Comparison of ENCODE assay signal across 20 cellular contexts in the genomic region with DNA sequence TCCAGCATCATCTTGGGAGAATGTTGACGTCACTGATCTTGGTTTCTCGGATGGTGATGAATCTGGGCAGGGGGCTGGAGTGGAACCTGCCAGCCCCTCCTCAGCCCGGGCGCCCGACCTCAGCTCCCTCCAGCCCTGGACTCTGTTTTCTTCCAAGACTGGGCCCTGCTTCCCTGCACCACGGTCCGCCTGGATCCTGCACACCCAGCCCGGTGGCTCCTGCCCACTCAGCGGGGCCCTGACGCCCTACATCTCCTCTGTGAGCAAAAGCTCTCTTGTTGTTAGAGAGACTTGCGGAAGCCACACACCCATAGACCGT.
"Had no signal": no experiment of that assay in that cellular context is flagged by ENCODE, and none has a peak within 500 bp of the region (broad histone marks: within the 10 kb centered on the region; RNA-seq: fewer than 3 reads in every experiment).

No MANE protein-coding gene starts in this region.

- H3K36me3 ChIP-seq: heart left ventricle, stomach, thoracic aorta had no signal

- DNase-seq: central memory CD4-positive, alpha-beta T cell; effector memory CD4-positive, alpha-beta T cell; hypothalamus; mammary epithelial cell; stimulated activated naive CD4-positive, alpha-beta T cell; stomach; substantia nigra; trophoblast cell had no signal

- H3K4me3 ChIP-seq: heart left ventricle, mucosa of descending colon, psoas muscle, skin epidermis, stomach, thoracic aorta had no signal

- H3K9ac ChIP-seq: parathyroid adenoma had no signal

- H3K27ac Mint-ChIP-seq: natural killer cell treated with Interleukin-12 subunit alpha and Interleukin-12 subunit beta and Interleukin-15 and Interleukin-18, amount 100 ng/mL, for 72 hours had no signal

- FAIRE-seq: endometrium, frontal cortex, islet of Langerhans had no signal

- H3K4me1 ChIP-seq: parathyroid adenoma had no signal

- H3K36me3 Mint-ChIP-seq: natural killer cell treated with Interleukin-12 subunit alpha and Interleukin-12 subunit beta and Interleukin-15 and Interleukin-18, amount 100 ng/mL, for 72 hours had no signal

- H3K27ac ChIP-seq: heart left ventricle, parathyroid adenoma, psoas muscle, skin epidermis, stomach, thoracic aorta had no signal

- H3K9me3 Mint-ChIP-seq: natural killer cell treated with Interleukin-12 subunit alpha and Interleukin-12 subunit beta and Interleukin-15 and Interleukin-18, amount 100 ng/mL, for 72 hours had no signal

- ATAC-seq: esophagus mucosa; heart left ventricle; mucosa of descending colon; natural killer cell treated with Interleukin-12 subunit alpha and Interleukin-12 subunit beta and Interleukin-15 and Interleukin-18, amount 100 ng/mL, for 72 hours; psoas muscle; sciatic nerve had no signal

- H3K9me3 ChIP-seq: heart left ventricle, mucosa of descending colon, psoas muscle, stomach, thoracic aorta had no signal

- H3K4me3 Mint-ChIP-seq: natural killer cell treated with Interleukin-12 subunit alpha and Interleukin-12 subunit beta and Interleukin-15 and Interleukin-18, amount 100 ng/mL, for 72 hours had no signal

- H3K27me3 ChIP-seq: stomach had no signal
